1 cellular context compared by ENCODE assay signal in genomic region chr5:14202462-14202861, GRCh38.
TF ChIP-seq lines count a peak whose summit lies in the region.

No MANE protein-coding gene starts in this region.

TF ChIP-seq in IMR-90, 13 proteins besides CTCF, POLR2A, EP300 and RAD21:
- TF ChIP-seq, protein P1, sequence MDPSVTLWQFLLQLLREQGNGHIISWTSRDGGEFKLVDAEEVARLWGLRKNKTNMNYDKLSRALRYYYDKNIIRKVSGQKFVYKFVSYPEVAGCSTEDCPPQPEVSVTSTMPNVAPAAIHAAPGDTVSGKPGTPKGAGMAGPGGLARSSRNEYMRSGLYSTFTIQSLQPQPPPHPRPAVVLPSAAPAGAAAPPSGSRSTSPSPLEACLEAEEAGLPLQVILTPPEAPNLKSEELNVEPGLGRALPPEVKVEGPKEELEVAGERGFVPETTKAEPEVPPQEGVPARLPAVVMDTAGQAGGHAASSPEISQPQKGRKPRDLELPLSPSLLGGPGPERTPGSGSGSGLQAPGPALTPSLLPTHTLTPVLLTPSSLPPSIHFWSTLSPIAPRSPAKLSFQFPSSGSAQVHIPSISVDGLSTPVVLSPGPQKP (IDR thresholded peaks at IDR 0.05; ENCODE audit: borderline replicate concordance, low read depth, low read length), result no peak
- no peak for TF ChIP-seq NFE2L2 (IDR thresholded peaks at IDR 0.05; ENCODE audit: low read depth, low read length)
- TF ChIP-seq MAFK (IDR thresholded peaks at IDR 0.05; ENCODE audit: low read depth, low read length), result no peak
- no peak for TF ChIP-seq RFX5 (IDR thresholded peaks at IDR 0.05; ENCODE audit: low read depth, low read length)
- no peak for TF ChIP-seq CHD1 (IDR thresholded peaks at IDR 0.05; ENCODE audit: low read depth, low read length)
- TF ChIP-seq RCOR1 (IDR thresholded peaks at IDR 0.05; ENCODE audit: insufficient replicate concordance, low read length), result no peak
- TF ChIP-seq, protein P2, sequence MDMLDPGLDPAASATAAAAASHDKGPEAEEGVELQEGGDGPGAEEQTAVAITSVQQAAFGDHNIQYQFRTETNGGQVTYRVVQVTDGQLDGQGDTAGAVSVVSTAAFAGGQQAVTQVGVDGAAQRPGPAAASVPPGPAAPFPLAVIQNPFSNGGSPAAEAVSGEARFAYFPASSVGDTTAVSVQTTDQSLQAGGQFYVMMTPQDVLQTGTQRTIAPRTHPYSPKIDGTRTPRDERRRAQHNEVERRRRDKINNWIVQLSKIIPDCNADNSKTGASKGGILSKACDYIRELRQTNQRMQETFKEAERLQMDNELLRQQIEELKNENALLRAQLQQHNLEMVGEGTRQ (IDR thresholded peaks at IDR 0.05; ENCODE audit: low read depth, low read length), result no peak
- no peak for TF ChIP-seq BHLHE40 (IDR thresholded peaks at IDR 0.05; ENCODE audit: low read depth, low read length)
- TF ChIP-seq CEBPB (IDR thresholded peaks at IDR 0.05; ENCODE audit: low read depth, low read length), result no peak
- no peak for TF ChIP-seq MXI1 (IDR thresholded peaks at IDR 0.05; ENCODE audit: borderline replicate concordance, low read depth, low read length)
- TF ChIP-seq MAZ (IDR thresholded peaks at IDR 0.05; ENCODE audit: borderline replicate concordance, low read depth, low read length), result no peak
